8 cellular contexts compared by ENCODE assay signal in genomic region chr6:52577022-52577777, GRCh38. TPM values are rescaled to one million over a fixed set of nuclear protein-coding genes. Genes with fewer than 3 reads are reported as not detected.
DNase-seq lines count a peak whose midpoint lies in the region; ATAC-seq and TF ChIP-seq lines count a peak whose summit lies in the region.

Gene TRAM2 (minus strand): TSS chr6:52577060. CDS start chr6:52576915, 145 bp downstream.

- peak; percentile 45 for DNase-seq in Jurkat, Clone E6-1 (ENCODE audit: low read depth, low spot score)
- DNase-seq in SK-N-SH (peak; percentile 98), glomerular visceral epithelial cell (ENCODE audit: extremely low spot score) (peak; percentile 91), ovary (peak; percentile 85 to 92 (median 89)), thoracic aorta (ENCODE audit: low spot score) (no peak)

- peak within 1 kb of the TSS; percentile 97 for H3K9ac ChIP-seq in SK-N-SH

- TF ChIP-seq CTCF in DOHH2 (IDR thresholded peaks at IDR 0.05; ENCODE audit: low read depth, low read length, poor library complexity, severe bottlenecking), result no peak
- peak; percentile 30; the same call in 1 of the 2 replicates for TF ChIP-seq CTCF in SK-N-SH (IDR thresholded peaks at IDR 0.05)
- peak in 1 of 3 donors; percentile 17 for TF ChIP-seq CTCF in ovary (IDR thresholded peaks at IDR 0.05)
- TF ChIP-seq CTCF in thoracic aorta (IDR thresholded peaks at IDR 0.05), result no peak

- H3F3A ChIP-seq in DOHH2 (ENCODE audit: control insufficient read depth, insufficient read depth) (peaks cover 7% of the 10 kb centered on the region), SK-N-SH (replicated peaks; ENCODE audit: insufficient read depth) (peaks cover 19% of the 10 kb centered on the region)

- POLR2A ChIA-PET in SK-N-SH (lab: Yijun Ruan, JAX), result interaction anchor here (0.7 to 2.0 kb wide), 9 partner anchors 8 to 157 kb away, joined by 3 to 8 read pairs (median 4); partner anchors contain the start of gene EFHC1

- no peaks in the 10 kb centered on the region for H3K9me2 ChIP-seq in DOHH2 (replicated peaks; ENCODE audit: control insufficient read depth, low read length)
- H3K9me2 ChIP-seq in SK-N-SH, result no peaks in the 10 kb centered on the region

- H3K36me3 Mint-ChIP-seq in activated naive CD4-positive, alpha-beta T cell treated with anti-CD3 and anti-CD28 coated beads, Interleukin-2, amount 50 U/mL, for 24 hours, result no peaks in the 10 kb centered on the region

- H3K4me2 ChIP-seq in DOHH2 (ENCODE audit: low read length) (peak within 1 kb of the TSS; percentile 84), SK-N-SH (peak within 1 kb of the TSS; percentile 97)

- TF ChIP-seq POLR2A in ovary (IDR thresholded peaks at IDR 0.05), result peak; percentile 31

- H2AFZ ChIP-seq in SK-N-SH (ENCODE audit: low read depth), result peak within 1 kb of the TSS; percentile 79

- peaks cover 5% of the 10 kb centered on the region; the same call in 1 of the 2 replicates for H3K27me3 ChIP-seq in DOHH2 (ENCODE audit: control insufficient read depth, low read length)
- H3K27me3 ChIP-seq in SK-N-SH (ENCODE audit: insufficient read depth), result no peaks in the 10 kb centered on the region
- no peaks in the 10 kb centered on the region for H3K27me3 ChIP-seq in ovary
- H3K27me3 ChIP-seq in thoracic aorta (replicated peaks; ENCODE audit: insufficient read depth), result no peaks in the 10 kb centered on the region

- H3K27ac ChIP-seq in DOHH2 (ENCODE audit: low read depth, low read length) (peak within 1 kb of the TSS; percentile 37), SK-N-SH (ENCODE audit: low read depth in 2 of 2, low read length in 1 of 2) (peak within 1 kb of the TSS; percentile 96 to 98), ovary (peak within 1 kb of the TSS; percentile 97 to 99), thoracic aorta (peak within 1 kb of the TSS; percentile 97 to 99)

- no peaks in the 10 kb centered on the region; the same call in 1 of the 2 replicates for H4K20me1 ChIP-seq in DOHH2 (ENCODE audit: control insufficient read depth, insufficient read depth, low read depth, low read length)
- H4K20me1 ChIP-seq in SK-N-SH (ENCODE audit: insufficient read depth), result peaks cover 19% of the 10 kb centered on the region; the same call in 1 of the 2 replicates

- H3K4me1 Mint-ChIP-seq in activated naive CD4-positive, alpha-beta T cell treated with anti-CD3 and anti-CD28 coated beads, Interleukin-2, amount 50 U/mL, for 24 hours, result peaks cover 45% of the 10 kb centered on the region

- ATAC-seq in GM21619 (IDR thresholded peaks at IDR 0.05; ENCODE audit: unreplicated experiment) (peak; percentile 49), thoracic aorta (ENCODE audit: insufficient number of reproducible peaks, low FRiP score, low read depth) (peak; percentile 52)

- WGBS in SK-N-SH (ENCODE audit: low lambda C conversion rate), result 1% methylated on average over 6 of the region's 84 CpGs
- 0 to 1% (median 1%) methylated on average over 32 to 84 of the region's 84 CpGs for WGBS in ovary, 3 donors

- H3K27ac Mint-ChIP-seq in activated naive CD4-positive, alpha-beta T cell treated with anti-CD3 and anti-CD28 coated beads, Interleukin-2, amount 50 U/mL, for 24 hours, result peak within 1 kb of the TSS; percentile 60

- intact Hi-C loops in ovary (cut with DNase I), result loop anchor here (5.0 to 10.0 kb wide), 4 partner anchors 60 to 160 kb away; partner anchors contain the start of gene EFHC1 (in 1 of the 4)

- no peaks in the 10 kb centered on the region for H3K27me3 Mint-ChIP-seq in activated naive CD4-positive, alpha-beta T cell treated with anti-CD3 and anti-CD28 coated beads, Interleukin-2, amount 50 U/mL, for 24 hours

- TF ChIP-seq RAD21 in SK-N-SH (IDR thresholded peaks at IDR 0.05; ENCODE audit: low read length), result no peak

- H3K9me3 Mint-ChIP-seq in activated naive CD4-positive, alpha-beta T cell treated with anti-CD3 and anti-CD28 coated beads, Interleukin-2, amount 50 U/mL, for 24 hours, result no peaks in the 10 kb centered on the region

- H3K4me1 ChIP-seq in DOHH2 (ENCODE audit: control insufficient read depth, low read length) (peaks cover 17% of the 10 kb centered on the region), SK-N-SH (ENCODE audit: control insufficient read depth in 1 of 2, insufficient read depth in 2 of 2, low read depth in 1 of 2, low read length in 1 of 2) (peaks cover 29 to 38% of the 10 kb centered on the region in 2 experiments), ovary (ENCODE audit: insufficient read depth) (peaks cover 11% of the 10 kb centered on the region), thoracic aorta (ENCODE audit: control insufficient read depth in 1 of 2, low read depth in 2 of 2) (peaks cover 24 to 44% of the 10 kb centered on the region in 2 donors)

- peak within 1 kb of the TSS; percentile 84 for H3K4me3 Mint-ChIP-seq in activated naive CD4-positive, alpha-beta T cell treated with anti-CD3 and anti-CD28 coated beads, Interleukin-2, amount 50 U/mL, for 24 hours

- H3K36me3 ChIP-seq in DOHH2 (ENCODE audit: control insufficient read depth, low read length), result no peaks in the 10 kb centered on the region
- H3K36me3 ChIP-seq in SK-N-SH (replicated peaks in 1 of 2; ENCODE audit: control insufficient read depth in 1 of 2, insufficient read depth in 2 of 2, low read length in 1 of 2), result peaks cover 0 to 4% of the 10 kb centered on the region in 2 experiments
- H3K36me3 ChIP-seq in ovary, result no peaks in the 10 kb centered on the region
- H3K36me3 ChIP-seq in thoracic aorta, result no peaks in the 10 kb centered on the region

- TF ChIP-seq EP300 in SK-N-SH (IDR thresholded peaks at IDR 0.05; ENCODE audit: borderline replicate concordance in 1 of 2, low read depth in 1 of 2, low read length in 1 of 2) (no peak), ovary (IDR thresholded peaks at IDR 0.05) (no peak)

- CTCF ChIA-PET in SK-N-SH (lab: Yijun Ruan, JAX), result interaction anchor here (0.9 to 8.6 kb wide), 21 partner anchors 9 to 171 kb away, joined by 3 to 86 read pairs (median 7); partner anchors contain the start of gene EFHC1

- H3K79me2 ChIP-seq in DOHH2 (ENCODE audit: control insufficient read depth, low read length), result peaks cover 4% of the 10 kb centered on the region; the same call in 1 of the 2 replicates
- peaks cover 58% of the 10 kb centered on the region for H3K79me2 ChIP-seq in SK-N-SH (ENCODE audit: insufficient read depth)

- H3K9me3 ChIP-seq in DOHH2 (ENCODE audit: control insufficient read depth, insufficient read depth, low read length) (no peaks in the 10 kb centered on the region), SK-N-SH (no peaks in the 10 kb centered on the region), ovary (no peaks in the 10 kb centered on the region), thoracic aorta (no peaks in the 10 kb centered on the region)

- H3K4me3 ChIP-seq in DOHH2 (ENCODE audit: low read length), result peak within 1 kb of the TSS; percentile 83
- H3K4me3 ChIP-seq in Jurkat, Clone E6-1 (ENCODE audit: low read length), result peak within 1 kb of the TSS; percentile 85
- peak within 1 kb of the TSS; percentile 88 to 94 for H3K4me3 ChIP-seq in SK-N-SH (ENCODE audit: low read depth in 2 of 2, low read length in 1 of 2)
- H3K4me3 ChIP-seq in ovary, result peak within 1 kb of the TSS; percentile 80
- H3K4me3 ChIP-seq in thoracic aorta, result peak within 1 kb of the TSS; percentile 91

TF ChIP-seq in SK-N-SH, 30 proteins besides CTCF, POLR2A, EP300 and RAD21 (continues in another document):
- no peak for TF ChIP-seq CHD2 (IDR thresholded peaks at IDR 0.05; ENCODE audit: low read length, partially characterized antibody)
- peak; percentile 32; the same call in 1 of the 2 replicates for TF ChIP-seq NRF1 (IDR thresholded peaks at IDR 0.05; ENCODE audit: low read depth, low read length)
- 0 out of 2 replicates have a peak, but pooled peaks have one; percentile 20 for TF ChIP-seq YY1 (IDR thresholded peaks at IDR 0.05; ENCODE audit: low read depth)
- 0 out of 2 replicates have a peak, but pooled peaks have one; percentile 17 for TF ChIP-seq ELF1 (IDR thresholded peaks at IDR 0.05)
- TF ChIP-seq RCOR1 (IDR thresholded peaks at IDR 0.05; ENCODE audit: low read length), result no peak
- no peak for TF ChIP-seq MEF2A (IDR thresholded peaks at IDR 0.05; ENCODE audit: borderline replicate concordance, low read depth)
- no peak for TF ChIP-seq PBX3 (IDR thresholded peaks at IDR 0.05)
- TF ChIP-seq GABPA (IDR thresholded peaks at IDR 0.05; ENCODE audit: low read depth), result peak; percentile 62

RNA-seq across cellular contexts. Expression of gene TRAM2, which starts in this region (rescaled TPM):
- polyA plus RNA-seq in Jurkat, Clone E6-1 (2012; ENCODE audit: insufficient read depth, insufficient read length), result 13.5 TPM
- polyA plus RNA-seq in SK-N-SH (2012; rRNA removed), result 26.4 and 36.0 TPM in 2 replicates
- polyA plus RNA-seq in SK-N-SH (2012; cell fraction: cytosol; rRNA removed), result 23.9 and 25.6 TPM in 2 replicates
- polyA plus RNA-seq in SK-N-SH (2012; cell fraction: nucleus; rRNA removed), result 39.6 and 52.6 TPM in 2 replicates
- total RNA-seq in ovary, result 10 to 100 TPM in 6 of 7 donors, 1 to 10 TPM in 1; 7.7 to 31.0 (median 22.0) TPM
- 10 to 100 TPM; 10.4 to 36.9 TPM for polyA plus RNA-seq in ovary
- 10 to 100 TPM; 40.0 to 41.8 TPM for total RNA-seq in thoracic aorta

Comparison
In these comparisons a context has a peak if more than half of its experiments do, and no peak if none do; other contexts are left out.
1. H3K27ac ChIP-seq: peak in every context shown above with its lines; median percentile 98 in ovary; 98 in thoracic aorta; 97 in SK-N-SH; 37 in DOHH2.